1 cellular context compared by ENCODE assay signal in genomic region chr17:81339502-81340296, GRCh38.
TF ChIP-seq lines count a peak whose summit lies in the region.

No MANE protein-coding gene starts in this region.

TF ChIP-seq in HCT116, 20 proteins besides CTCF, POLR2A, EP300 and RAD21 (continued from another document):
- TF ChIP-seq REST (IDR thresholded peaks at IDR 0.05; ENCODE audit: low read depth) (no peak), POLR2AphosphoS5 (IDR thresholded peaks at IDR 0.05; ENCODE audit: low read depth, low read length) (no peak; the same call in 1 of the 2 replicates)
